ENCODE assay signal across 8 cellular contexts in genomic region chr19:51927859-51928258, GRCh38. TPM values are rescaled to one million over a fixed set of nuclear protein-coding genes. Genes with fewer than 3 reads are reported as not detected.
DNase-seq lines count a peak whose midpoint lies in the region; ATAC-seq and TF ChIP-seq lines count a peak whose summit lies in the region.

No MANE protein-coding gene starts in this region.

- H2BK5ac ChIP-seq in neuronal stem cell (ENCODE audit: low read length): peak overlapping the region; percentile 44

- H3K9me2 ChIP-seq in OCI-LY1 (ENCODE audit: low read depth, low read length): no peaks in the 10 kb centered on the region

- peak overlapping the region; percentile 80 for H3K27ac ChIP-seq in C4-2B
- H3K27ac ChIP-seq in OCI-LY1 (ENCODE audit: low read depth, low read length, poor library complexity, severe bottlenecking): no peak overlapping the region
- H3K27ac ChIP-seq in neuronal stem cell (replicated peaks; ENCODE audit: low read length): no peak overlapping the region

- H3K9me3 ChIP-seq in OCI-LY1 (ENCODE audit: low read length) (peaks cover 16% of the 10 kb centered on the region), endocrine pancreas (ENCODE audit: control insufficient read depth, low read length) (no peaks in the 10 kb centered on the region), neuronal stem cell (replicated peaks in 1 of 2; ENCODE audit: control insufficient read depth in 2 of 2, insufficient read depth in 1 of 2, low read depth in 1 of 2, low read length in 2 of 2) (peaks cover 7 to 57% of the 10 kb centered on the region in 2 donors)

- peak overlapping the region; percentile 89 for H3K23ac ChIP-seq in neuronal stem cell (ENCODE audit: low read depth, low read length, poor library complexity)

- H4K20me1 ChIP-seq in OCI-LY1 (ENCODE audit: insufficient read depth, low read length): no peaks in the 10 kb centered on the region

- H4K91ac ChIP-seq in neuronal stem cell (ENCODE audit: low read depth, low read length, poor library complexity): no peak overlapping the region

- H2BK120ac ChIP-seq in neuronal stem cell (ENCODE audit: low read depth, low read length): no peak overlapping the region

- no peak for TF ChIP-seq CTCF in C4-2B (conservative IDR thresholded peaks at IDR 0.05)
- no peak for TF ChIP-seq CTCF in OCI-LY1 (IDR thresholded peaks at IDR 0.05; ENCODE audit: low read length)

- no peak overlapping the region for H2BK15ac ChIP-seq in neuronal stem cell (ENCODE audit: low read length)

- no peaks in the 10 kb centered on the region; the same call in 1 of the 2 replicates for H3F3A ChIP-seq in OCI-LY1 (ENCODE audit: insufficient read depth, low read length)

- H3K79me1 ChIP-seq in neuronal stem cell (ENCODE audit: low read depth, low read length): peaks cover 3% of the 10 kb centered on the region

- DNase-seq in neuronal stem cell (ENCODE audit: low spot score) (no peak), ureter (ENCODE audit: low spot score) (no peak), NCI-H2196 (lab: John Stamatoyannopoulos, UW; ENCODE audit: unreplicated experiment) (no peak), GM19240 (ENCODE audit: insufficient read length, low spot score) (no peak)

- no peak overlapping the region for H3K18ac ChIP-seq in neuronal stem cell (ENCODE audit: low read length)

- no CpG with 5 or more reads among the region's 13 CpGs for WGBS in neuronal stem cell (ENCODE audit: extremely low coverage in 2 of 2, insufficient read length in 2 of 2, insufficient replicate concordance in 1 of 2), 2 donors

- no peak for ATAC-seq in HG03520 (IDR thresholded peaks at IDR 0.05; ENCODE audit: unreplicated experiment)

- H3K9ac ChIP-seq in OCI-LY1 (ENCODE audit: low read length) (peak overlapping the region; percentile 93), endocrine pancreas (ENCODE audit: control insufficient read depth, insufficient read depth, low read length) (peak overlapping the region; percentile 82), neuronal stem cell (ENCODE audit: low read depth, low read length, poor library complexity) (no peak overlapping the region)

- H3K4me2 ChIP-seq in OCI-LY1 (ENCODE audit: low read length) (peak overlapping the region; percentile 72), neuronal stem cell (ENCODE audit: insufficient read depth, low read length, poor library complexity, severe bottlenecking) (peak overlapping the region; percentile 71)

- H3K36me3 ChIP-seq in OCI-LY1 (ENCODE audit: insufficient read depth, low read length) (peaks cover 41% of the 10 kb centered on the region), endocrine pancreas (ENCODE audit: control insufficient read depth, insufficient read depth, low read length) (peaks cover 5% of the 10 kb centered on the region), neuronal stem cell (replicated peaks in 1 of 2; ENCODE audit: control insufficient read depth in 2 of 2, insufficient read depth in 2 of 2, low read length in 2 of 2) (peaks cover 6 to 40% of the 10 kb centered on the region in 2 donors)

- H3K79me2 ChIP-seq in OCI-LY1 (ENCODE audit: insufficient read depth, low read length): no peaks in the 10 kb centered on the region

- H3K27me3 ChIP-seq in OCI-LY1 (ENCODE audit: insufficient read depth, low read length) (no peaks in the 10 kb centered on the region), endocrine pancreas (ENCODE audit: control insufficient read depth, insufficient read depth, low read length) (no peaks in the 10 kb centered on the region), neuronal stem cell (ENCODE audit: control insufficient read depth in 3 of 3, insufficient read depth in 3 of 3, low read depth in 1 of 3, low read length in 3 of 3) (no peaks in the 10 kb centered on the region)

- H2AK5ac ChIP-seq in neuronal stem cell (ENCODE audit: low read depth, low read length): no peak overlapping the region

- H3K4ac ChIP-seq in neuronal stem cell (ENCODE audit: low read length): no peak overlapping the region

- H2AFZ ChIP-seq in OCI-LY1 (ENCODE audit: low read length) (no peak overlapping the region; the same call in 1 of the 2 replicates), neuronal stem cell (ENCODE audit: low read length) (peak overlapping the region; percentile 95)

- H4K8ac ChIP-seq in neuronal stem cell (ENCODE audit: low read depth, low read length): no peak overlapping the region

- no peak overlapping the region for H3K14ac ChIP-seq in neuronal stem cell (ENCODE audit: low read length)

- H2BK12ac ChIP-seq in neuronal stem cell (ENCODE audit: low read length): no peak overlapping the region

- peaks cover 13% of the 10 kb centered on the region for H3K4me1 ChIP-seq in OCI-LY1 (ENCODE audit: insufficient read depth, low read length, severe bottlenecking)
- H3K4me1 ChIP-seq in endocrine pancreas (ENCODE audit: control insufficient read depth, insufficient read depth, low read length): no peaks in the 10 kb centered on the region
- peaks cover 2 to 4% of the 10 kb centered on the region in 2 donors for H3K4me1 ChIP-seq in neuronal stem cell (ENCODE audit: control insufficient read depth in 2 of 2, insufficient read depth in 1 of 2, low read depth in 1 of 2, low read length in 2 of 2)

- peak overlapping the region; percentile 83 for H3K4me3 ChIP-seq in OCI-LY1 (ENCODE audit: low read depth, low read length, poor library complexity, severe bottlenecking)
- H3K4me3 ChIP-seq in endocrine pancreas (ENCODE audit: control insufficient read depth, insufficient read depth, low read length): peak overlapping the region; percentile 82
- peak overlapping the region; percentile 78 to 96 for H3K4me3 ChIP-seq in neuronal stem cell (ENCODE audit: low read length in 2 of 2)

RNA-seq across cellular contexts. Expression of gene ZNF613, which starts 0.6 kb away (rescaled TPM):
- polyA plus RNA-seq in neuronal stem cell (2013, experiment 1 of 2): 2.8 TPM
- 2.8 TPM for polyA plus RNA-seq in neuronal stem cell (2013, experiment 2 of 2)
- total RNA-seq in ureter: 10.2 TPM

RNA-seq across cellular contexts. Expression of gene ZNF649, which starts 23.0 kb away (rescaled TPM):
- polyA plus RNA-seq in neuronal stem cell (2013, experiment 1 of 2): 17.3 TPM
- 16.7 TPM for polyA plus RNA-seq in neuronal stem cell (2013, experiment 2 of 2)
- 23.6 TPM for total RNA-seq in ureter

RNA-seq across cellular contexts. Expression of gene ZNF577, which starts 40.1 kb away (rescaled TPM):
- polyA plus RNA-seq in neuronal stem cell (2013, experiment 1 of 2): 10.0 TPM
- polyA plus RNA-seq in neuronal stem cell (2013, experiment 2 of 2): 8.6 TPM
- 21.5 TPM for total RNA-seq in ureter

RNA-seq across cellular contexts. Expression of gene ZNF350, which starts 58.8 kb away (rescaled TPM):
- polyA plus RNA-seq in neuronal stem cell (2013, experiment 1 of 2): 3.6 TPM
- 3.6 TPM for polyA plus RNA-seq in neuronal stem cell (2013, experiment 2 of 2)
- 23.3 TPM for total RNA-seq in ureter
